14 cellular contexts compared by ENCODE assay signal in the genomic region with DNA sequence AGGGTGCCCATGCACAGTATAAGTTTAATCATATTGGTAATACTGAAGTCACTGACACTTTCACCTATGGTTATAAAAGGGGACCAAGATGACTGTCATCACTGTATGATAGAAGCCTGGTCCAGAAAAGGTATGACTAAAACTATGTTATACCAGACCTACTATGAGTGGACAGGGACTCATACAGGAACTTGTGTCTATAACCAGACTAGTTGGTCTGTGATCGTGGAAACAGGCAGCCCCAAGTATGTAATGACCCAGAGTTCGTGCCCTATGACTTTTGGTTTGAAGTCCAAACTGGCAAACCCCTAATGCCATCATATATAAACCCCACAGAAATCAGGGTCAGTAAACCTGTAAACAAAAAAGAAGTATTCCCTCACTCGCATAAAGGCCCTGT.
DNase-seq lines count a peak whose midpoint lies in the region; ATAC-seq and TF ChIP-seq lines count a peak whose summit lies in the region.
"Had no signal": no experiment of that assay in that cellular context is flagged by ENCODE, and none has a peak within 500 bp of the region (broad histone marks: within the 10 kb centered on the region; RNA-seq: fewer than 3 reads in every experiment).

No MANE protein-coding gene starts in this region.

- H3K9me3 Mint-ChIP-seq in activated CD4-positive, alpha-beta T cell treated with anti-CD3 and anti-CD28 coated beads for 36 hours (ENCODE audit: low read depth), result no peaks in the 10 kb centered on the region
- H3K9me3 Mint-ChIP-seq in activated naive CD4-positive, alpha-beta T cell treated with anti-CD3 and anti-CD28 coated beads, Interleukin-2, amount 50 U/mL, for 72 hours, result no peaks in the 10 kb centered on the region
- no peaks in the 10 kb centered on the region for H3K9me3 Mint-ChIP-seq in stimulated activated effector memory CD8-positive, alpha-beta T cell treated with anti-CD3 and anti-CD28 coated beads, Interleukin-12 subunit alpha, Interleukin-12 subunit beta, amount 100 ng/mL, for 72 hours

- H3K27me3 ChIP-seq in tibial artery, result no peaks in the 10 kb centered on the region
- H3K27me3 ChIP-seq: BLaER1 had no signal

- no peaks in the 10 kb centered on the region for H3K4me1 ChIP-seq in tibial artery
- H3K4me1 ChIP-seq: BLaER1 had no signal

- peaks cover 39% of the 10 kb centered on the region for H3K4me1 Mint-ChIP-seq in activated CD4-positive, alpha-beta T cell treated with anti-CD3 and anti-CD28 coated beads for 36 hours
- peaks cover 21% of the 10 kb centered on the region for H3K4me1 Mint-ChIP-seq in stimulated activated effector memory CD8-positive, alpha-beta T cell treated with anti-CD3 and anti-CD28 coated beads, Interleukin-12 subunit alpha, Interleukin-12 subunit beta, amount 100 ng/mL, for 72 hours

- H3K27ac ChIP-seq in tibial artery, result no peak overlapping the region
- H3K27ac ChIP-seq: BLaER1, HL-60 had no signal

- CTCF ChIA-PET in activated CD4-positive, alpha-beta T cell treated with anti-CD3 and anti-CD28 coated beads for 36 hours (lab: Charles Lee), result no interaction called here

- peaks cover 13% of the 10 kb centered on the region for H3K36me3 Mint-ChIP-seq in activated CD4-positive, alpha-beta T cell treated with anti-CD3 and anti-CD28 coated beads for 36 hours (ENCODE audit: low read depth)
- H3K36me3 Mint-ChIP-seq in activated naive CD4-positive, alpha-beta T cell treated with anti-CD3 and anti-CD28 coated beads, Interleukin-2, amount 50 U/mL, for 72 hours, result peaks cover 0 to 6% of the 10 kb centered on the region in 2 donors
- peaks cover 48% of the 10 kb centered on the region for H3K36me3 Mint-ChIP-seq in stimulated activated effector memory CD8-positive, alpha-beta T cell treated with anti-CD3 and anti-CD28 coated beads, Interleukin-12 subunit alpha, Interleukin-12 subunit beta, amount 100 ng/mL, for 72 hours

- intact Hi-C loops in activated CD4-positive, alpha-beta T cell treated with anti-CD3 and anti-CD28 coated beads for 36 hours (cut with DNase I, micrococcal nuclease), result loop anchor here in 1 of 2 experiments (10.0 kb wide), 1 partner anchor 441 kb away; a partner anchor contains a TSS
- intact Hi-C loops in tibial artery (cut with DNase I; ENCODE audit: low total_unique reads), result no loop called here

- H3K27me3 Mint-ChIP-seq in activated CD4-positive, alpha-beta T cell treated with anti-CD3 and anti-CD28 coated beads for 36 hours, result no peaks in the 10 kb centered on the region

- POLR2A ChIA-PET in activated CD4-positive, alpha-beta T cell treated with anti-CD3 and anti-CD28 coated beads for 36 hours (lab: Charles Lee), result no interaction called here

- no peaks in the 10 kb centered on the region for H3K9me3 ChIP-seq in tibial artery
- H3K9me3 ChIP-seq: BLaER1 had no signal

- H3K27ac Mint-ChIP-seq in activated CD4-positive, alpha-beta T cell treated with anti-CD3 and anti-CD28 coated beads for 36 hours, result peak overlapping the region; percentile 25
- H3K27ac Mint-ChIP-seq in activated naive CD4-positive, alpha-beta T cell treated with anti-CD3 and anti-CD28 coated beads, Interleukin-2, amount 50 U/mL, for 72 hours, result peak overlapping the region in 1 of 2 donors; percentile 72
- H3K27ac Mint-ChIP-seq in stimulated activated effector memory CD8-positive, alpha-beta T cell treated with anti-CD3 and anti-CD28 coated beads, Interleukin-12 subunit alpha, Interleukin-12 subunit beta, amount 100 ng/mL, for 72 hours, result peak overlapping the region; percentile 67

- no peak overlapping the region for H3K4me3 ChIP-seq in tibial artery
- H3K4me3 ChIP-seq: BLaER1 had no signal

- peak; percentile 9 for DNase-seq in activated CD4-positive, alpha-beta T cell treated with anti-CD3 and anti-CD28 coated beads for 36 hours
- DNase-seq in activated CD4-positive, alpha-beta T cell treated with anti-CD3 and anti-CD28 coated beads, Interleukin-2, amount 50 U/mL, for 48 hours, result no peak
- DNase-seq in activated naive CD4-positive, alpha-beta T cell treated with anti-CD3 and anti-CD28 coated beads, Interleukin-2, amount 50 U/mL, for 72 hours (ENCODE audit: low spot score in 2 of 2), result no peak
- no peak for DNase-seq in activated naive CD4-positive, alpha-beta T cell treated with anti-CD3 and anti-CD28 coated beads, Interleukin-2, amount 50 U/mL, for 16 hours
- no peak for DNase-seq in stimulated activated effector memory CD8-positive, alpha-beta T cell treated with anti-CD3 and anti-CD28 coated beads, Interleukin-12 subunit alpha, Interleukin-12 subunit beta, amount 100 ng/mL, for 72 hours (ENCODE audit: low spot score in 2 of 2)
- no peak for DNase-seq in tibial artery
- DNase-seq: 8988T, AML-193, DMS53, GF-D8 had no signal

- H3K36me3 ChIP-seq in tibial artery, result no peaks in the 10 kb centered on the region
- H3K36me3 ChIP-seq: BLaER1 had no signal

- TF ChIP-seq CTCF in tibial artery (IDR thresholded peaks at IDR 0.05), result no peak

- peak; percentile 50 for ATAC-seq in activated CD4-positive, alpha-beta T cell treated with anti-CD3 and anti-CD28 coated beads for 36 hours
- peak; percentile 70 to 79 for ATAC-seq in activated naive CD4-positive, alpha-beta T cell treated with anti-CD3 and anti-CD28 coated beads, Interleukin-2, amount 50 U/mL, for 72 hours
- ATAC-seq in HG02610 (IDR thresholded peaks at IDR 0.05; ENCODE audit: unreplicated experiment), result peak; percentile 54
- peak; percentile 88 for ATAC-seq in stimulated activated effector memory CD8-positive, alpha-beta T cell treated with anti-CD3 and anti-CD28 coated beads, Interleukin-12 subunit alpha, Interleukin-12 subunit beta, amount 100 ng/mL, for 72 hours
- ATAC-seq: HCT116 had no signal

- no peak overlapping the region for H3K4me3 Mint-ChIP-seq in activated CD4-positive, alpha-beta T cell treated with anti-CD3 and anti-CD28 coated beads for 36 hours
- H3K4me3 Mint-ChIP-seq in stimulated activated effector memory CD8-positive, alpha-beta T cell treated with anti-CD3 and anti-CD28 coated beads, Interleukin-12 subunit alpha, Interleukin-12 subunit beta, amount 100 ng/mL, for 72 hours, result no peak overlapping the region
